Comparison of ENCODE assay signal across 7 cellular contexts in the genomic region with DNA sequence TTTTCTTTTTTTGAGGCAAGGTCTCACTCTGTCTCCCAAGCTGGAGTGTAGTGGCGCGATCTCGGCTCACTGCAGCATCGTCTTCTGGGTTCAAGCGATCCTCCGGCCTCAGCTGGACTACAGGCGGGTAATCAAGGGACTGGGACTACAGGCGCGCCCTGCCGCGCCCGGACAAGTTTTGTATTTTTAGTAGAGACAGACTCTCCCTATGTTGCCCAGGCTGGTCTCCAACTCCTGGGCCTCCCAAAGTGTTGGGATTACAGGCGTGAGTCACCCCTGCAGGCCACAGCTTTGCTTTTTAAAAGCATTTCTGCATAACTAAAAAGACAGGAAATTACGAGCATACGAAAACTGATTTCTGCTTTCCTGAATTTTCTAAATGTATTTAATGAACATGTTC. TPM values are rescaled to one million over a fixed set of nuclear protein-coding genes. Genes with fewer than 3 reads are reported as not detected.
DNase-seq lines count a peak whose midpoint lies in the region; ATAC-seq and TF ChIP-seq lines count a peak whose summit lies in the region.

No MANE protein-coding gene starts in this region.

- no peak overlapping the region for H3K9ac ChIP-seq in SU-DHL-6 (ENCODE audit: low read length)

- H3K36me3 Mint-ChIP-seq in stimulated activated effector memory CD8-positive, alpha-beta T cell treated with anti-CD3 and anti-CD28 coated beads, Interleukin-12 subunit alpha, Interleukin-12 subunit beta, amount 100 ng/mL, for 72 hours, result no peaks in the 10 kb centered on the region

- no peaks in the 10 kb centered on the region for H3K9me3 ChIP-seq in HAP-1
- no peaks in the 10 kb centered on the region for H3K9me3 ChIP-seq in SU-DHL-6 (ENCODE audit: insufficient read depth, low read length)

- no peaks in the 10 kb centered on the region for H3K36me3 ChIP-seq in HAP-1 (replicated peaks)
- H3K36me3 ChIP-seq in SU-DHL-6 (ENCODE audit: low read length), result no peaks in the 10 kb centered on the region

- peak; percentile 36 to 67 for DNase-seq in HAP-1 (ENCODE audit: low spot score in 2 of 2)
- peak; percentile 67 for DNase-seq in fibroblast of villous mesenchyme (ENCODE audit: low read depth)
- no peak for DNase-seq in stimulated activated effector memory CD8-positive, alpha-beta T cell treated with anti-CD3 and anti-CD28 coated beads, Interleukin-12 subunit alpha, Interleukin-12 subunit beta, amount 100 ng/mL, for 72 hours (ENCODE audit: low spot score in 2 of 2)
- DNase-seq in DMS153 (lab: John Stamatoyannopoulos, UW), result no peak

- H3K9me2 ChIP-seq in SU-DHL-6 (replicated peaks; ENCODE audit: insufficient read depth, low read length), result no peaks in the 10 kb centered on the region

- in situ Hi-C loops in HAP-1 (cut with MboI; ENCODE audit: low sequenced_read_pairs), result no loop called here

- H3K27me3 ChIP-seq in HAP-1 (ENCODE audit: low read depth) (no peaks in the 10 kb centered on the region), SU-DHL-6 (ENCODE audit: low read length) (no peaks in the 10 kb centered on the region; the same call in 1 of the 2 replicates)

- peak overlapping the region; percentile 80 for H3K4me3 Mint-ChIP-seq in stimulated activated effector memory CD8-positive, alpha-beta T cell treated with anti-CD3 and anti-CD28 coated beads, Interleukin-12 subunit alpha, Interleukin-12 subunit beta, amount 100 ng/mL, for 72 hours

- H3K27ac Mint-ChIP-seq in stimulated activated effector memory CD8-positive, alpha-beta T cell treated with anti-CD3 and anti-CD28 coated beads, Interleukin-12 subunit alpha, Interleukin-12 subunit beta, amount 100 ng/mL, for 72 hours, result no peak overlapping the region

- H3K9me3 Mint-ChIP-seq in stimulated activated effector memory CD8-positive, alpha-beta T cell treated with anti-CD3 and anti-CD28 coated beads, Interleukin-12 subunit alpha, Interleukin-12 subunit beta, amount 100 ng/mL, for 72 hours, result no peaks in the 10 kb centered on the region

- H3F3A ChIP-seq in SU-DHL-6 (ENCODE audit: insufficient read depth), result 0 out of 2 replicates have a peak, but pooled peaks cover 9% of the 10 kb centered on the region

- no peak for TF ChIP-seq CTCF in SU-DHL-6 (IDR thresholded peaks at IDR 0.05; ENCODE audit: insufficient read depth, low read length, poor library complexity, severe bottlenecking)
- TF ChIP-seq CTCF in fibroblast of villous mesenchyme (IDR thresholded peaks at IDR 0.05; ENCODE audit: insufficient read depth, low read depth, low read length), result no peak

- peak overlapping the region; percentile 72 for H3K4me2 ChIP-seq in SU-DHL-6 (ENCODE audit: low read depth, low read length, poor library complexity, severe bottlenecking)

- H3K79me2 ChIP-seq in SU-DHL-6 (ENCODE audit: insufficient read depth, low read length), result no peaks in the 10 kb centered on the region

- H3K4me1 Mint-ChIP-seq in stimulated activated effector memory CD8-positive, alpha-beta T cell treated with anti-CD3 and anti-CD28 coated beads, Interleukin-12 subunit alpha, Interleukin-12 subunit beta, amount 100 ng/mL, for 72 hours, result peaks cover 13% of the 10 kb centered on the region

- no peak overlapping the region for H2AFZ ChIP-seq in SU-DHL-6 (ENCODE audit: low read depth, low read length, severe bottlenecking)

- 0 out of 2 replicates have a peak, but pooled peaks cover 5% of the 10 kb centered on the region for H4K20me1 ChIP-seq in SU-DHL-6 (ENCODE audit: low read depth, low read length)

- H3K4me3 ChIP-seq in HAP-1, result peak overlapping the region; percentile 59
- no peak overlapping the region for H3K4me3 ChIP-seq in SU-DHL-6 (ENCODE audit: insufficient read depth, low read length, poor library complexity, severe bottlenecking)
- H3K4me3 ChIP-seq in fibroblast of villous mesenchyme (ENCODE audit: low read depth, low read length), result peak overlapping the region; percentile 72

- H3K4me1 ChIP-seq in HAP-1, result peaks cover 31% of the 10 kb centered on the region

- no peak for ATAC-seq in stimulated activated effector memory CD8-positive, alpha-beta T cell treated with anti-CD3 and anti-CD28 coated beads, Interleukin-12 subunit alpha, Interleukin-12 subunit beta, amount 100 ng/mL, for 72 hours
- ATAC-seq in GM21528 (IDR thresholded peaks at IDR 0.05; ENCODE audit: low FRiP score, unreplicated experiment) (no peak), HG02678 (IDR thresholded peaks at IDR 0.05; ENCODE audit: unreplicated experiment) (no peak)

- H3K27ac ChIP-seq in SU-DHL-6 (ENCODE audit: low read depth, low read length), result no peak overlapping the region

RNA-seq across cellular contexts. Expression of a gene that starts 0.9 kb away (rescaled TPM):
- total RNA-seq in fibroblast of villous mesenchyme, result 23.3 and 24.5 TPM in 2 replicates

RNA-seq across cellular contexts. Expression of a gene that starts 28.0 kb away (rescaled TPM):
- 25.8 and 35.4 TPM in 2 replicates for total RNA-seq in fibroblast of villous mesenchyme

Comparison
In these comparisons a context has a peak if more than half of its experiments do, and no peak if none do; other contexts are left out.
1. DNase-seq: peak in HAP-1 (2 of 2) and fibroblast of villous mesenchyme (single experiment); none in stimulated activated effector memory CD8-positive, alpha-beta T cell treated with anti-CD3 and anti-CD28 coated beads, Interleukin-12 subunit alpha, Interleukin-12 subunit beta, amount 100 ng/mL, for 72 hours (0 of 2) and DMS153 (single experiment).